In the genomic region with DNA sequence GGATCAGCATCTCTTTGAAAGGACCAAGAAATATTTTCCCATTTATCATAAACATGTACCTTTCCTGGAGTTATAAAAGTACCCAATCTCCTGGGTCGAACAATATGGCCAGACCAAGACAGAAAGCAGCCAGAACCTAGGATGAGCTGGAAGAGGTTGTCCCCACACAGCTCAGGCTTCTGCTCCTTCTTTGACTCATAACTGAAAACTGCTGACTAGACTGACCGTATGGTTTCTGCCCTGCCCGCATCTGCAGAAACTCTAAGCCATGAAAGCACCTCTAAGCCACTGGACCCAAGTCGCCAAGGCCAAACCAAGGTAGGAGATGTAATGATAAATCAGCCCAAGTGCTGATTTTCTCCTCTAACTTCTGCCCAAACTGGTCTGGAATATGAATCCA, we compare ENCODE assay signal across 34 cellular contexts.
"Had no signal": no experiment of that assay in that cellular context is flagged by ENCODE, and none has a peak within 500 bp of the region (broad histone marks: within the 10 kb centered on the region; RNA-seq: fewer than 3 reads in every experiment).

No MANE protein-coding gene starts in this region.

- DNase-seq: Karpas-422, Kasumi-1, MG63, MM.1S, MV-4-11, NCI-H1048, NCI-H1092, NCI-H1092 treated with DMSO at 0.1 percent for 48 hours, NCI-H1105, NCI-H1105 treated with DMSO at 0.1 percent for 48 hours, NCI-H1417, NCI-H1417 treated with DMSO at 0.1 percent for 48 hours, NCI-H1436, NCI-H1436 treated with DMSO at 0.1 percent for 48 hours, NCI-H146, NCI-H1694, NCI-H1694 treated with DMSO at 0.1 percent for 48 hours, NCI-H187, NCI-H187 treated with DMSO at 0.1 percent for 48 hours, NCI-H1930, NCI-H2029, NCI-H2029 treated with DMSO at 0.1 percent for 48 hours, NCI-H2081, NCI-H2081 treated with DMSO at 0.1 percent for 48 hours, NCI-H2107, NCI-H2171, NCI-H2171 treated with DMSO at 0.1 percent for 48 hours, NCI-H2227 treated with DMSO at 0.1 percent for 48 hours, NCI-H226, NCI-H345, NCI-H446, NCI-H446 treated with DMSO at 0.1 percent for 48 hours, NCI-H510A, NCI-H510A treated with DMSO at 0.1 percent for 48 hours had no signal

- H3K9me3 ChIP-seq: MG63 had no signal

- H3K27me3 ChIP-seq: MG63 had no signal

- H3K4me3 ChIP-seq: MG63 had no signal

- H3K36me3 ChIP-seq: MG63 had no signal
